ENCODE assay signal across 9 cellular contexts in the genomic region with DNA sequence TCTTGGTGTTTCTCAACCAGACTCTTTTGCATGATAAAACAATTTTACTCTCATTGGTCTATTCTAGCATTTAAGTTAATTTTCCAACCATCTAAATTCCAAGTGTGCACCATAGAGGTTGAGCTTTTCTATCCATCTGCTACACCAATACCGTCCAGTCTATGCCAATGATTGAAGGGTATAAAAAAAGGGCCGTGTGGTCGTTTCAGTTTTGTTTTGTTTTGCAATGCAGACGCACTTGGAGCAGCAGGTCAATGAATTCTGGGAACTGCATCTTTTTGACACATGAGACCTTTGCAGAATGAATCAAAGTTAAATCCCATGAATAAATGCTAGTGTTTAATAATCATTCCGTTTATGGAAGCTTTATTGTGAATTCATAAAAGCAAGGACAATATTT.
DNase-seq lines count a peak whose midpoint lies in the region; ATAC-seq, FAIRE-seq and TF ChIP-seq lines count a peak whose summit lies in the region.
"Had no signal": no experiment of that assay in that cellular context is flagged by ENCODE, and none has a peak within 500 bp of the region (broad histone marks: within the 10 kb centered on the region; RNA-seq: fewer than 3 reads in every experiment).

No MANE protein-coding gene starts in this region.

- H3K9me3 Mint-ChIP-seq in T-cell = no peaks in the 10 kb centered on the region
- no peaks in the 10 kb centered on the region for H3K9me3 Mint-ChIP-seq in immature natural killer cell

- H3K27me3 Mint-ChIP-seq in T-cell = no peaks in the 10 kb centered on the region
- H3K27me3 Mint-ChIP-seq in immature natural killer cell (ENCODE audit: low read depth in 3 of 3) = peaks cover 0 to 6% (median 6%) of the 10 kb centered on the region in 3 donors

- peak; percentile 71 for FAIRE-seq in H54 (lab: Jason Lieb, UNC)

- H3K27ac Mint-ChIP-seq in T-cell (peak overlapping the region; percentile 97 to 98), immature natural killer cell (peak overlapping the region; percentile 94 to 99 (median 98))

- H3K4me1 Mint-ChIP-seq in T-cell = peaks cover 40 to 46% (median 45%) of the 10 kb centered on the region in 3 donors
- peaks cover 33 to 60% of the 10 kb centered on the region in 2 donors for H3K4me1 Mint-ChIP-seq in immature natural killer cell

- no peak for TF ChIP-seq POLR2A in H54 (IDR thresholded peaks at IDR 0.05; ENCODE audit: low read depth, low read length)

- POLR2A ChIA-PET in T-cell (lab: Charles Lee) = interaction anchor here (0.7 to 1.1 kb wide), 3 partner anchors 10 to 148 kb away, joined by 3 to 4 read pairs (median 4); no protein-coding TSS in a partner anchor

- H3K36me3 Mint-ChIP-seq in T-cell = no peaks in the 10 kb centered on the region
- no peaks in the 10 kb centered on the region for H3K36me3 Mint-ChIP-seq in immature natural killer cell

- H3K4me3 Mint-ChIP-seq in T-cell (peak overlapping the region; percentile 68 to 78 (median 77)), immature natural killer cell (peak overlapping the region; percentile 79 to 94 (median 91))

- ATAC-seq in T-cell (replicated peaks in 1 of 4) (no peak), GM18867 (IDR thresholded peaks at IDR 0.05; ENCODE audit: unreplicated experiment) (no peak), HG03354 (IDR thresholded peaks at IDR 0.05; ENCODE audit: poor library complexity, severe bottlenecking, unreplicated experiment) (no peak), HG02885 (IDR thresholded peaks at IDR 0.05; ENCODE audit: poor library complexity, unreplicated experiment) (no peak), HG03469 (IDR thresholded peaks at IDR 0.05; ENCODE audit: unreplicated experiment) (no peak)

- DNase-seq in A172 (ENCODE audit: low spot score) (peak; percentile 28), H54 (ENCODE audit: insufficient read length, low spot score) (no peak), T-cell (no peak), immature natural killer cell (peak; percentile 19 to 26 (median 22))
- DNase-seq: activated gamma-delta T cell had no signal

- CTCF ChIA-PET in T-cell (lab: Charles Lee) = interaction anchor here in 1 of 2 donors (0.5 to 1.5 kb wide), 3 partner anchors 13 to 1091 kb away, joined by 3 to 4 read pairs (median 4); no protein-coding TSS in a partner anchor

Comparison
In these comparisons a context has a peak if more than half of its experiments do, and no peak if none do; other contexts are left out.
1. DNase-seq: peak in A172 (single experiment) and immature natural killer cell (3 of 3); none in H54 (single experiment) and T-cell (0 of 34).